ENCODE assay signal across 18 cellular contexts in genomic region chr5:149495673-149496072, GRCh38. TPM values are rescaled to one million over a fixed set of nuclear protein-coding genes. Genes with fewer than 3 reads are reported as not detected.
A peak's percentile ranks its signal among the peaks of the same experiment; 100 is the strongest.
DNase-seq lines count a peak whose midpoint lies in the region; ATAC-seq and TF ChIP-seq lines count a peak whose summit lies in the region.
"Had no signal": no experiment of that assay in that cellular context is flagged by ENCODE, and none has a peak within 500 bp of the region (broad histone marks: within the 10 kb centered on the region; RNA-seq: fewer than 3 reads in every experiment).

No MANE protein-coding gene starts in this region.

- H4K8ac ChIP-seq in mesenchymal stem cell (ENCODE audit: low read length) = no peak overlapping the region

- peaks cover 44% of the 10 kb centered on the region for H3K36me3 ChIP-seq in Panc1 (ENCODE audit: control insufficient read depth, insufficient read depth, low read length)
- peaks cover 3 to 77% of the 10 kb centered on the region in 2 experiments for H3K36me3 ChIP-seq in mesenchymal stem cell (ENCODE audit: control insufficient read depth in 1 of 2, insufficient read depth in 2 of 2, low read depth in 1 of 2, low read length in 2 of 2)
- H3K36me3 ChIP-seq in lower lobe of right lung = peaks cover 66% of the 10 kb centered on the region

- DNase-seq in activated naive CD8-positive, alpha-beta T cell treated with anti-CD3 and anti-CD28 coated beads for 36 hours = no peak
- no peak for DNase-seq in activated naive CD8-positive, alpha-beta T cell treated with anti-CD3 and anti-CD28 coated beads, Interleukin-2, amount 50 U/mL, for 24 hours
- no peak for DNase-seq in Panc1 (ENCODE audit: low read depth, low spot score)
- DNase-seq in mesenchymal stem cell = no peak
- no peak for DNase-seq in stimulated activated effector memory CD8-positive, alpha-beta T cell treated with anti-CD3 and anti-CD28 coated beads, Interleukin-12 subunit alpha, Interleukin-12 subunit beta, amount 100 ng/mL, for 72 hours (ENCODE audit: low spot score in 2 of 2)
- DNase-seq in iPS-NIHi11 (ENCODE audit: low spot score) = no peak
- no peak for DNase-seq in SKM-1 (lab: John Stamatoyannopoulos, UW; ENCODE audit: unreplicated experiment)
- no peak for DNase-seq in lower lobe of right lung
- DNase-seq: C1 segment of cervical spinal cord, COR-L47, DMS53, HCEC 1CT, NCI-H1436, NCI-H2081, NCI-H226, NCI-H526 treated with DMSO at 0.1 percent for 48 hours, Peyer's patch, SHP77 had no signal

- WGBS in mesenchymal stem cell = 100% methylated on average over 1 of the region's 2 CpGs

- POLR2A ChIA-PET in Panc1 (lab: Charles Lee) = no interaction called here

- no peak overlapping the region for H2AFZ ChIP-seq in mesenchymal stem cell (ENCODE audit: low read depth, low read length)

- peaks cover 25% of the 10 kb centered on the region for H3K36me3 Mint-ChIP-seq in activated naive CD8-positive, alpha-beta T cell treated with anti-CD3 and anti-CD28 coated beads for 36 hours
- H3K36me3 Mint-ChIP-seq in activated naive CD8-positive, alpha-beta T cell treated with anti-CD3 and anti-CD28 coated beads, Interleukin-2, amount 50 U/mL, for 24 hours (ENCODE audit: low read depth) = peaks cover 47% of the 10 kb centered on the region
- H3K36me3 Mint-ChIP-seq in stimulated activated effector memory CD8-positive, alpha-beta T cell treated with anti-CD3 and anti-CD28 coated beads, Interleukin-12 subunit alpha, Interleukin-12 subunit beta, amount 100 ng/mL, for 72 hours = peaks cover 85% of the 10 kb centered on the region

- no peaks in the 10 kb centered on the region for H3K9me3 Mint-ChIP-seq in activated naive CD8-positive, alpha-beta T cell treated with anti-CD3 and anti-CD28 coated beads for 36 hours
- H3K9me3 Mint-ChIP-seq in activated naive CD8-positive, alpha-beta T cell treated with anti-CD3 and anti-CD28 coated beads, Interleukin-2, amount 50 U/mL, for 24 hours = no peaks in the 10 kb centered on the region
- no peaks in the 10 kb centered on the region for H3K9me3 Mint-ChIP-seq in stimulated activated effector memory CD8-positive, alpha-beta T cell treated with anti-CD3 and anti-CD28 coated beads, Interleukin-12 subunit alpha, Interleukin-12 subunit beta, amount 100 ng/mL, for 72 hours

- intact Hi-C loops in Panc1 (cut with micrococcal nuclease; ENCODE audit: unreplicated experiment) (no loop called here), lower lobe of right lung (cut with DNase I) (no loop called here)

- H3K27ac Mint-ChIP-seq in activated naive CD8-positive, alpha-beta T cell treated with anti-CD3 and anti-CD28 coated beads for 36 hours = peak overlapping the region; percentile 20
- no peak overlapping the region for H3K27ac Mint-ChIP-seq in activated naive CD8-positive, alpha-beta T cell treated with anti-CD3 and anti-CD28 coated beads, Interleukin-2, amount 50 U/mL, for 24 hours
- H3K27ac Mint-ChIP-seq in stimulated activated effector memory CD8-positive, alpha-beta T cell treated with anti-CD3 and anti-CD28 coated beads, Interleukin-12 subunit alpha, Interleukin-12 subunit beta, amount 100 ng/mL, for 72 hours = peak overlapping the region; percentile 37

- peak overlapping the region; percentile 55 for H3K27ac ChIP-seq in Panc1 (ENCODE audit: low read length)
- H3K27ac ChIP-seq in mesenchymal stem cell (ENCODE audit: low read length, poor library complexity, severe bottlenecking) = no peak overlapping the region
- H3K27ac ChIP-seq in lower lobe of right lung = no peak overlapping the region

- H3K4me3 ChIP-seq in Panc1 (ENCODE audit: low read depth in 2 of 2, low read length in 2 of 2) (no peak overlapping the region), mesenchymal stem cell (ENCODE audit: insufficient read depth in 1 of 2, low read depth in 1 of 2, low read length in 2 of 2) (no peak overlapping the region), lower lobe of right lung (no peak overlapping the region)
- H3K4me3 ChIP-seq: Peyer's patch had no signal

- TF ChIP-seq CTCF in Panc1 (IDR thresholded peaks at IDR 0.05) = no peak
- no peak for TF ChIP-seq CTCF in lower lobe of right lung (IDR thresholded peaks at IDR 0.05)

- no peak overlapping the region for H2BK5ac ChIP-seq in mesenchymal stem cell (ENCODE audit: low read depth, low read length, poor library complexity, severe bottlenecking)

- no peak overlapping the region for H2AK5ac ChIP-seq in mesenchymal stem cell (ENCODE audit: low read length, severe bottlenecking)

- peaks cover 1% of the 10 kb centered on the region for H3K79me1 ChIP-seq in mesenchymal stem cell (replicated peaks; ENCODE audit: low read length, poor library complexity, severe bottlenecking)

- H3K18ac ChIP-seq in mesenchymal stem cell (ENCODE audit: low read depth in 1 of 2, low read length in 2 of 2) = no peak overlapping the region

- no peak overlapping the region for H2BK12ac ChIP-seq in mesenchymal stem cell (ENCODE audit: low read length in 2 of 2)

- no peak overlapping the region for H2BK15ac ChIP-seq in mesenchymal stem cell (ENCODE audit: low read depth, poor library complexity, severe bottlenecking)

- no peak overlapping the region for H3K4me2 ChIP-seq in mesenchymal stem cell (ENCODE audit: low read length, poor library complexity, severe bottlenecking)

- ATAC-seq in activated naive CD8-positive, alpha-beta T cell treated with anti-CD3 and anti-CD28 coated beads, Interleukin-2, amount 50 U/mL, for 24 hours = no peak
- ATAC-seq in Panc1 = no peak
- no peak for ATAC-seq in stimulated activated effector memory CD8-positive, alpha-beta T cell treated with anti-CD3 and anti-CD28 coated beads, Interleukin-12 subunit alpha, Interleukin-12 subunit beta, amount 100 ng/mL, for 72 hours
- ATAC-seq in lower lobe of right lung = no peak

- no peaks in the 10 kb centered on the region for H3K27me3 ChIP-seq in Panc1 (ENCODE audit: control insufficient read depth, insufficient read depth, low read length)
- H3K27me3 ChIP-seq in mesenchymal stem cell (ENCODE audit: control insufficient read depth in 1 of 2, insufficient read depth in 1 of 2, low read length in 2 of 2) = no peaks in the 10 kb centered on the region
- H3K27me3 ChIP-seq in lower lobe of right lung (ENCODE audit: low read depth) = no peaks in the 10 kb centered on the region
- H3K27me3 ChIP-seq: Peyer's patch had no signal

- no peak overlapping the region for H4K91ac ChIP-seq in mesenchymal stem cell (ENCODE audit: low read length)

- H3K4me3 Mint-ChIP-seq in activated naive CD8-positive, alpha-beta T cell treated with anti-CD3 and anti-CD28 coated beads for 36 hours = no peak overlapping the region
- no peak overlapping the region for H3K4me3 Mint-ChIP-seq in activated naive CD8-positive, alpha-beta T cell treated with anti-CD3 and anti-CD28 coated beads, Interleukin-2, amount 50 U/mL, for 24 hours
- no peak overlapping the region for H3K4me3 Mint-ChIP-seq in stimulated activated effector memory CD8-positive, alpha-beta T cell treated with anti-CD3 and anti-CD28 coated beads, Interleukin-12 subunit alpha, Interleukin-12 subunit beta, amount 100 ng/mL, for 72 hours

- H3K14ac ChIP-seq in mesenchymal stem cell (ENCODE audit: low read length in 2 of 2) = no peak overlapping the region

- H3K27me3 Mint-ChIP-seq in activated naive CD8-positive, alpha-beta T cell treated with anti-CD3 and anti-CD28 coated beads for 36 hours = no peaks in the 10 kb centered on the region
- no peaks in the 10 kb centered on the region for H3K27me3 Mint-ChIP-seq in activated naive CD8-positive, alpha-beta T cell treated with anti-CD3 and anti-CD28 coated beads, Interleukin-2, amount 50 U/mL, for 24 hours

- peak overlapping the region; percentile 85 for H3K9ac ChIP-seq in mesenchymal stem cell (ENCODE audit: low read length)

- H2BK120ac ChIP-seq in mesenchymal stem cell (ENCODE audit: low read depth, low read length) = no peak overlapping the region

- H3K9me3 ChIP-seq in Panc1 (ENCODE audit: control insufficient read depth, insufficient read depth, low read depth, low read length) (no peaks in the 10 kb centered on the region), mesenchymal stem cell (ENCODE audit: control insufficient read depth, low read length) (no peaks in the 10 kb centered on the region), lower lobe of right lung (no peaks in the 10 kb centered on the region)
- H3K9me3 ChIP-seq: Peyer's patch had no signal

- H3K4ac ChIP-seq in mesenchymal stem cell (ENCODE audit: low read depth in 1 of 2, low read length in 2 of 2) = no peak overlapping the region

- in situ Hi-C loops in Panc1 (cut with HindIII; ENCODE audit: low pct_unique_long_range_greater_than_20kb, low sequenced_read_pairs) = no loop called here

- H3K4me1 Mint-ChIP-seq in activated naive CD8-positive, alpha-beta T cell treated with anti-CD3 and anti-CD28 coated beads for 36 hours = no peaks in the 10 kb centered on the region
- no peaks in the 10 kb centered on the region for H3K4me1 Mint-ChIP-seq in activated naive CD8-positive, alpha-beta T cell treated with anti-CD3 and anti-CD28 coated beads, Interleukin-2, amount 50 U/mL, for 24 hours
- no peaks in the 10 kb centered on the region for H3K4me1 Mint-ChIP-seq in stimulated activated effector memory CD8-positive, alpha-beta T cell treated with anti-CD3 and anti-CD28 coated beads, Interleukin-12 subunit alpha, Interleukin-12 subunit beta, amount 100 ng/mL, for 72 hours

- CTCF ChIA-PET in Panc1 (lab: Charles Lee) = no interaction called here

- H3K4me1 ChIP-seq in Panc1 (ENCODE audit: control insufficient read depth, insufficient read depth, low read length) (peaks cover 63% of the 10 kb centered on the region), mesenchymal stem cell (ENCODE audit: control insufficient read depth, insufficient read depth, low read depth, low read length) (no peaks in the 10 kb centered on the region), lower lobe of right lung (no peaks in the 10 kb centered on the region)
- H3K4me1 ChIP-seq: Peyer's patch had no signal

- BruUV-seq in Panc1 (replicated peaks; lab: Mats Ljungman, UMichigan) = no TSS peak

- no peak overlapping the region for H3K23ac ChIP-seq in mesenchymal stem cell (ENCODE audit: low read length in 2 of 2)

RNA-seq across cellular contexts. Expression of gene CSNK1A1, which starts 55.6 kb away (rescaled TPM):
- 100 to 1,000 TPM; 182 to 185 TPM for total RNA-seq in activated naive CD8-positive, alpha-beta T cell treated with anti-CD3 and anti-CD28 coated beads for 36 hours
- total RNA-seq in Panc1 (2021; ENCODE audit: unreplicated experiment) (287 TPM), lower lobe of right lung (198 TPM)
- 190 TPM for polyA plus RNA-seq in Panc1 (2012; ENCODE audit: insufficient read length)
- 211 TPM for polyA plus RNA-seq in mesenchymal stem cell (2013, experiment 1 of 2)
- 208 TPM for polyA plus RNA-seq in mesenchymal stem cell (2013, experiment 2 of 2)
